Comparison of ENCODE assay signal across 8 cellular contexts in the genomic region with DNA sequence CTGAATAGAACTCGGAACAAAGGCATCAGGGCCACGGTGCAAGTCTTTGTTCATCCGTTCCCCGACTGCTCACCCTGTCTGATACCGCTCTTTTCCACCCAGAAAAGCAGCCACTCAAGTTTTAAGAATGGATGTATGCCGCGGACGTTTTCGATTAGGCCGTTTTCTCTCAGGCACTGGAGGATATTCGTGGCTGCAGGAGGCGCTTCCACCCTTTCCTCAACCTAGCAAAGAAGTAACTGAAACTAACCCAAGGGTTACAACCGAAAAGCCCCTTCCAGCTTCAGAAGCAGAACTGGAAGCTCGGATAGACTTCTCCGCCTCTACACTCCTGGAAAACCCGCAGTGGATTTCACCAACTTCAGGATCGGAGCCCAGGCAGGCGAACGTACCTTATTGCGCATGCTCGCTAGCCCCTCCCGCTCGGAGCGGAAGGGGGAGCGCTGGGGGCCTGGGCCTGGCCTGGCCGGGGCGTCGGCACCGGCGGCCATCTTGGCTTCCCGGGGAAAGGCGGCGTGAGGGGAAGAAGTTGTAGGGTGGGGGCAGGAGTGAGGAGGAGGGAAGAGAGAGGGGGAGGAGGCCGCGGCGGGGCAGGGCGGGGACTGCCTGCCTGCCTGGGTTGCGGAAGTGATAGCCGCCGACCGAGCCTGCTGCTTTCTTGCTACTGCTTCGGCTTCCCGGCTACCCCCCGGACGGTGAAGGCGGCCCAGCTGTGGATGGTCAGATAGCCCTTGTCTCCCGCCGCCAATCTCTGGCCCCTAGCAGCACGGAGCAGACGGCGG.
DNase-seq lines count a peak whose midpoint lies in the region; ATAC-seq and TF ChIP-seq lines count a peak whose summit lies in the region.

Gene ACTR3, plus strand, starts transcription at position 619 of the 782 bp plus-strand sequence. CDS start 191 bp downstream, outside the sequence.

- TF ChIP-seq CTCF in AG10803 (conservative IDR thresholded peaks at IDR 0.05; ENCODE audit: low read length), result peak; percentile 20; the same call in 1 of the 2 replicates

- ATAC-seq in GM19035 (IDR thresholded peaks at IDR 0.05; ENCODE audit: unreplicated experiment), result peak; percentile 49
- ATAC-seq in HG03354 (IDR thresholded peaks at IDR 0.05; ENCODE audit: poor library complexity, severe bottlenecking, unreplicated experiment), result peak; percentile 67
- ATAC-seq in activated CD4-positive, CD25-positive, alpha-beta regulatory T cell treated with anti-CD3 and anti-CD28 coated beads, Interleukin-2, amount 50 U/mL, for 24 hours, result peak; percentile 86 to 89

- peak; percentile 98 for DNase-seq in AG10803 (ENCODE audit: low read depth)
- peak; percentile 91 for DNase-seq in NCI-H446 treated with DMSO at 0.1 percent for 48 hours (lab: John Stamatoyannopoulos, UW)
- peak; percentile 98 for DNase-seq in cerebellar cortex (ENCODE audit: low spot score)
- DNase-seq in iris pigment epithelial cell (ENCODE audit: low read depth), result peak; percentile 99
- peak; percentile 97 to 99 for DNase-seq in stimulated activated CD4-positive, alpha-beta T cell treated with anti-CD3 and anti-CD28 coated beads, Interleukin-12 subunit alpha, Interleukin-12 subunit beta, amount 100 ng/mL, for 24 hours (ENCODE audit: low read depth in 2 of 2)

- peak within 1 kb of the TSS; percentile 91 for H3K4me3 ChIP-seq in AG10803 (ENCODE audit: low read length)

Comparison
In these comparisons a context has a peak if more than half of its experiments do, and no peak if none do; other contexts are left out.
1. Peak in every context shown above with its lines: DNase-seq, ATAC-seq and H3K4me3 ChIP-seq.